ENCODE assay signal across 16 cellular contexts in the genomic region with DNA sequence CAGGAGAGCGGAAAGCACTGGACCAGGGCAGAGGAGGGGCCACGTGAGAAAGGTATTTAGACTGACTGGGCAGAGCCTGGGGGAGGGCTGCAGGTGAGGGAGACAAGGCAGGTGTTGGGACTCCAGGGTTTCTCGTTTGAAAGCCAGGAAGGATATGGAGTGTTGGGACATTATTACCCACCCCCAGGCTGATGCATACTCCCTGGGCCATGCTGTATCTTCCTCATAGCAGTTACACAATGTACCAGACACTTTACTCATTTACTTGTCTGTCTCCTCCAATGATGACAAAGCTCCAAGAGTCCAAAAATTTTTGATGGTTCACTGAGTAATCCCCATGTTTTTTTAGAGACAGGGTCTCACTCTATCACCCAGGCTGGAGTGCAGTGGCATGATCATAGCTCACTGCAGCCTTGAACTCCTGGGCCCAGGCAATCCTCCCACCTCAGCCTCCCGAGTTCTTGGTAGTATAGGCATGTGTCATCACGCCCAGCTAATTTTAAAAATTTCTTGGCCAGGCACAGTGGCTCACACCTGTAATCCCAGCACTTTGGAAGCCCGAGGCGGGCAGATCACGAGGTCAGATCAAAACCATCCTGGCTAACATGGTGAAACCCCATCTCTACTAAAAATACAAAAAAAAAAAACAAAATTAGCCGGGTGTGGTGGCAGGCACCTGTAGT. TPM values are rescaled to one million over a fixed set of nuclear protein-coding genes. Genes with fewer than 3 reads are reported as not detected.
DNase-seq lines count a peak whose midpoint lies in the region; ATAC-seq and TF ChIP-seq lines count a peak whose summit lies in the region.
"Had no signal": no experiment of that assay in that cellular context is flagged by ENCODE, and none has a peak within 500 bp of the region (broad histone marks: within the 10 kb centered on the region; RNA-seq: fewer than 3 reads in every experiment).

No MANE protein-coding gene starts in this region.

- no peaks in the 10 kb centered on the region for H3K9me3 Mint-ChIP-seq in activated CD4-positive, alpha-beta T cell treated with anti-CD3 and anti-CD28 coated beads, Interleukin-2, amount 10 ng/mL, durations not matched to agents 24 days and 14 days
- H3K9me3 Mint-ChIP-seq in brain: no peaks in the 10 kb centered on the region
- no peaks in the 10 kb centered on the region for H3K9me3 Mint-ChIP-seq in nephron progenitor cell

- H3K27me3 Mint-ChIP-seq in activated CD4-positive, alpha-beta T cell treated with anti-CD3 and anti-CD28 coated beads, Interleukin-2, amount 10 ng/mL, durations not matched to agents 24 days and 14 days: no peaks in the 10 kb centered on the region
- peaks cover 4% of the 10 kb centered on the region for H3K27me3 Mint-ChIP-seq in brain
- H3K27me3 Mint-ChIP-seq in nephron progenitor cell (ENCODE audit: low read depth, poor library complexity): peaks cover 8% of the 10 kb centered on the region

- H3K27ac Mint-ChIP-seq in activated CD4-positive, alpha-beta T cell treated with anti-CD3 and anti-CD28 coated beads, Interleukin-2, amount 10 ng/mL, durations not matched to agents 24 days and 14 days: peak overlapping the region; percentile 80
- H3K27ac Mint-ChIP-seq in brain (peak overlapping the region in 3 of 5 experiments; percentile 18 to 65 (median 19)), nephron progenitor cell (peak overlapping the region; percentile 17)

- peaks cover 4% of the 10 kb centered on the region for H3K36me3 Mint-ChIP-seq in activated CD4-positive, alpha-beta T cell treated with anti-CD3 and anti-CD28 coated beads, Interleukin-2, amount 10 ng/mL, durations not matched to agents 24 days and 14 days (ENCODE audit: low read depth)
- H3K36me3 Mint-ChIP-seq in brain: no peaks in the 10 kb centered on the region
- H3K36me3 Mint-ChIP-seq in nephron progenitor cell (ENCODE audit: low read depth): peaks cover under 1% of the 10 kb centered on the region

- H3K4me3 Mint-ChIP-seq in activated CD4-positive, alpha-beta T cell treated with anti-CD3 and anti-CD28 coated beads, Interleukin-2, amount 10 ng/mL, durations not matched to agents 24 days and 14 days: peak overlapping the region; percentile 42
- H3K4me3 Mint-ChIP-seq in brain (peak overlapping the region in 4 of 5 experiments; percentile 27 to 86 (median 65)), nephron progenitor cell (peak overlapping the region; percentile 68)

- TF ChIP-seq CTCF in brain (conservative IDR thresholded peaks at IDR 0.05) (no peak), nephron progenitor cell (IDR thresholded peaks at IDR 0.05) (no peak)

- no peak for DNase-seq in activated CD4-positive, alpha-beta T cell treated with anti-CD3 and anti-CD28 coated beads, Interleukin-2, amount 10 ng/mL, durations not matched to agents 24 days and 14 days
- DNase-seq in activated CD4-positive, alpha-beta T cell treated with anti-CD3 and anti-CD28 coated beads for 1 hour: no peak
- DNase-seq in HCEC 1CT (peak; percentile 20), nephron progenitor cell (no peak), cortex of kidney (lab: John Stamatoyannopoulos, UW) (no peak)
- DNase-seq: ACHN; activated CD4-positive, alpha-beta T cell treated with anti-CD3 and anti-CD28 coated beads for 48 hours; activated gamma-delta T cell treated with Interleukin-2 at 50 U/mL for 16 hours; cerebellar nuclear complex; NCI-H1092; tibial artery had no signal

- H3K4me1 Mint-ChIP-seq in activated CD4-positive, alpha-beta T cell treated with anti-CD3 and anti-CD28 coated beads, Interleukin-2, amount 10 ng/mL, durations not matched to agents 24 days and 14 days: peaks cover 26% of the 10 kb centered on the region
- H3K4me1 Mint-ChIP-seq in brain (peaks cover 35% of the 10 kb centered on the region), nephron progenitor cell (peaks cover 51% of the 10 kb centered on the region)

- intact Hi-C loops in activated CD4-positive, alpha-beta T cell treated with anti-CD3 and anti-CD28 coated beads, Interleukin-2, amount 10 ng/mL, durations not matched to agents 24 days and 14 days (cut with micrococcal nuclease): no loop called here

- ATAC-seq in GM21515 (IDR thresholded peaks at IDR 0.05; ENCODE audit: unreplicated experiment) (no peak), GM19467 (IDR thresholded peaks at IDR 0.05; ENCODE audit: unreplicated experiment) (no peak)
- ATAC-seq: heart left ventricle, left lung had no signal

RNA-seq across cellular contexts. Expression of a gene that starts 2.2 kb away (rescaled TPM):
- total RNA-seq in activated CD4-positive, alpha-beta T cell treated with anti-CD3 and anti-CD28 coated beads, Interleukin-2, amount 10 ng/mL, durations not matched to agents 24 days and 14 days: 24.7 and 28.5 TPM in 2 replicates
- 69.4 TPM for polyA plus RNA-seq in brain (ENCODE audit: insufficient read depth, low read depth, low replicate concordance)

RNA-seq across cellular contexts. Expression of a gene that starts 2.8 kb away (rescaled TPM):
- 10.1 and 12.2 TPM in 2 replicates for total RNA-seq in activated CD4-positive, alpha-beta T cell treated with anti-CD3 and anti-CD28 coated beads, Interleukin-2, amount 10 ng/mL, durations not matched to agents 24 days and 14 days
- polyA plus RNA-seq in brain (ENCODE audit: insufficient read depth, low read depth, low replicate concordance): 10.2 TPM

RNA-seq across cellular contexts. Expression of a gene that starts 15.0 kb away (rescaled TPM):
- total RNA-seq in activated CD4-positive, alpha-beta T cell treated with anti-CD3 and anti-CD28 coated beads, Interleukin-2, amount 10 ng/mL, durations not matched to agents 24 days and 14 days: 0.16 and 0.28 TPM in 2 replicates
- 0.42 TPM for polyA plus RNA-seq in brain (ENCODE audit: insufficient read depth, low read depth, low replicate concordance)
- total RNA-seq: left lung had no signal

Comparison
In these comparisons a context has a peak if more than half of its experiments do, and no peak if none do; other contexts are left out.
1. H3K27ac Mint-ChIP-seq: peak in every context shown above with its lines; median percentile 80 in activated CD4-positive, alpha-beta T cell treated with anti-CD3 and anti-CD28 coated beads, Interleukin-2, amount 10 ng/mL, durations not matched to agents 24 days and 14 days; 19 in brain; 17 in nephron progenitor cell.